In the genomic region with DNA sequence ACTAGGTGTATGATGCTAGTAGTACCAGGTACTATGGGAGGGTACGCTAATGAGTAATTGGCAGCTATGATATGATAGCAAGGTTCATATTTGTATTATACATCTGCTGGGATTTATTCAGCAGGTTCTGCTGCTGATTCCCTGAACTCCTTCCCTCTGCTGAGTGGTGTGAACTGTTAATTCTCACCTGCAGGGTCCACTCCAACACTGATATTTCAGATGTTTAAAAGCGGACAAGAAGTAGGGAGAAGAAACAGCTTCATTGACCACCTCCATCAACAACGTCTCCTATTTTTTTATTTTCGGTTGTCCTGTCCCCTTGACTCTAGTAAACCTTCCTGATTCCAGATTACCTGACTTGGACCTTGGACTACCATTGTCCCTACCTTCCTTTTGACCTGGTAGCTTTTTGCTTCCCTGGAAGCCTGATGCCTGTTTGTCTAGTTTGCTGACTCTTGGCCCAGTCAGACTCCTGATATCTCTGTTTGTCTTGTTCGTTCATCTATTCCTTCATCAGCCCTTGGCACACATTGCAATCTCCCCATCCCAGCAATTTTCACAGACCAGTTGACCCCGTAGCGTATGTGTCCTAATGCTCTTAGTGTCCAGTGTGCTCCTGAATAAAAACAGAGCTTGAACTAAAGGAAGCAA, we compare ENCODE assay signal across 17 cellular contexts. TPM values are rescaled to one million over a fixed set of nuclear protein-coding genes. Genes with fewer than 3 reads are reported as not detected.
A peak's percentile ranks its signal among the peaks of the same experiment; 100 is the strongest.
DNase-seq lines count a peak whose midpoint lies in the region; ATAC-seq, FAIRE-seq and TF ChIP-seq lines count a peak whose summit lies in the region.
"Had no signal": no experiment of that assay in that cellular context is flagged by ENCODE, and none has a peak within 500 bp of the region (broad histone marks: within the 10 kb centered on the region; RNA-seq: fewer than 3 reads in every experiment).

No MANE protein-coding gene starts in this region.

- no peaks in the 10 kb centered on the region for H3K36me3 ChIP-seq in body of pancreas (replicated peaks in 1 of 2; ENCODE audit: insufficient read depth in 1 of 2, low read depth in 2 of 2)
- no peaks in the 10 kb centered on the region for H3K36me3 ChIP-seq in right lobe of liver
- no peaks in the 10 kb centered on the region for H3K36me3 ChIP-seq in thyroid gland
- no peaks in the 10 kb centered on the region for H3K36me3 ChIP-seq in Peyer's patch
- H3K36me3 ChIP-seq: HAP-1, SJCRH30 had no signal

- peak; percentile 68 for FAIRE-seq in GM12892 (lab: Jason Lieb, UNC)

- H3K4me1 ChIP-seq in body of pancreas: peaks cover 7% of the 10 kb centered on the region
- peaks cover 0 to 4% (median 0%) of the 10 kb centered on the region in 4 donors for H3K4me1 ChIP-seq in right lobe of liver
- H3K4me1 ChIP-seq in thyroid gland: no peaks in the 10 kb centered on the region
- H3K4me1 ChIP-seq in Peyer's patch: no peaks in the 10 kb centered on the region
- H3K4me1 ChIP-seq: HAP-1, SJCRH30 had no signal

- intact Hi-C loops in body of pancreas (cut with DNase I) (no loop called here), right lobe of liver (cut with DNase I) (no loop called here), thyroid gland (cut with DNase I) (no loop called here)

- TF ChIP-seq CTCF in body of pancreas (IDR thresholded peaks at IDR 0.05): peak in 3 of 7 experiments; percentile 25 to 48 (median 26)
- TF ChIP-seq CTCF in right lobe of liver (IDR thresholded peaks at IDR 0.05): peak in 2 of 4 donors; percentile 18 to 26
- TF ChIP-seq CTCF in thyroid gland (IDR thresholded peaks at IDR 0.05): no peak
- peak in 3 of 6 experiments; percentile 15 to 41 (median 27) for TF ChIP-seq CTCF in Peyer's patch (IDR thresholded peaks at IDR 0.05)

- no peak overlapping the region for H3K4me3 ChIP-seq in body of pancreas
- H3K4me3 ChIP-seq in right lobe of liver: peak overlapping the region in 2 of 3 donors; percentile 14 to 18
- H3K4me3 ChIP-seq in thyroid gland (replicated peaks in 1 of 3): no peak overlapping the region
- H3K4me3 ChIP-seq in Peyer's patch: no peak overlapping the region
- H3K4me3 ChIP-seq: HAP-1, SJCRH30 had no signal

- ATAC-seq in body of pancreas (peak; percentile 55), right lobe of liver (peak; percentile 72 to 88 (median 79))

- TF ChIP-seq POLR2A in GM12892 (IDR thresholded peaks at IDR 0.05; ENCODE audit: low read depth, low read length): no peak
- no peak for TF ChIP-seq POLR2A in body of pancreas (IDR thresholded peaks at IDR 0.05)
- no peak for TF ChIP-seq POLR2A in right lobe of liver (IDR thresholded peaks at IDR 0.05)
- TF ChIP-seq POLR2A in thyroid gland (IDR thresholded peaks at IDR 0.05): no peak
- no peak for TF ChIP-seq POLR2A in Peyer's patch (IDR thresholded peaks at IDR 0.05)

- H3K9me3 ChIP-seq in body of pancreas (no peaks in the 10 kb centered on the region), right lobe of liver (no peaks in the 10 kb centered on the region), thyroid gland (no peaks in the 10 kb centered on the region), Peyer's patch (no peaks in the 10 kb centered on the region)
- H3K9me3 ChIP-seq: HAP-1, SJCRH30 had no signal

- H3K27ac ChIP-seq in body of pancreas: peak overlapping the region in 2 of 4 donors; percentile 30 to 54
- peak overlapping the region in 1 of 3 donors; percentile 11 for H3K27ac ChIP-seq in right lobe of liver
- H3K27ac ChIP-seq in thyroid gland: peak overlapping the region; percentile 17 to 41 (median 35)
- H3K27ac ChIP-seq in Peyer's patch: peak overlapping the region in 1 of 4 donors; percentile 40
- H3K27ac ChIP-seq: SJCRH30 had no signal

- no peak for DNase-seq in GM12892 (ENCODE audit: insufficient read length)
- DNase-seq in body of pancreas: no peak
- DNase-seq in right lobe of liver: peak in 1 of 3 donors; percentile 52
- no peak for DNase-seq in thyroid gland
- DNase-seq in SK-N-DZ (ENCODE audit: low spot score): no peak
- no peak for DNase-seq in Peyer's patch
- no peak for DNase-seq in NCI-H2196 treated with DMSO at 0.1 percent for 48 hours (lab: John Stamatoyannopoulos, UW; ENCODE audit: unreplicated experiment)
- no peak for DNase-seq in stimulated activated CD4-positive, alpha-beta T cell treated with anti-CD3 and anti-CD28 coated beads, Interleukin-2, amount 100 ng/mL, for 24 hours
- DNase-seq: ACHN, C1 segment of cervical spinal cord, GDM1, NCI-H1105, NCI-H1694, NCI-H2227 treated with DMSO at 0.1 percent for 48 hours, NCI-H774, SJCRH30 had no signal

- H3K27me3 ChIP-seq in body of pancreas (no peaks in the 10 kb centered on the region), right lobe of liver (peaks cover 0 to 5% of the 10 kb centered on the region in 2 donors), thyroid gland (no peaks in the 10 kb centered on the region), Peyer's patch (no peaks in the 10 kb centered on the region)
- H3K27me3 ChIP-seq: SJCRH30 had no signal

- WGBS in body of pancreas, 2 donors: 21 to 34% methylated on average over 7 of the region's 7 CpGs
- 28% methylated on average over 7 of the region's 7 CpGs for WGBS in right lobe of liver (ENCODE audit: insufficient coverage, low coverage, low lambda C conversion rate, missing lambda C conversion rate)
- 79 to 83% methylated on average over 7 of the region's 7 CpGs for WGBS in thyroid gland, 2 donors

RNA-seq across cellular contexts. Expression of gene RNF128, which starts 34.0 kb away (rescaled TPM):
- not detected for polyA plus RNA-seq in GM12892 (2012; ENCODE audit: missing spikeins)
- total RNA-seq in body of pancreas (10 to 100 TPM; 18.9 to 20.4 TPM), right lobe of liver (10 to 100 TPM; 39.4 to 48.7 (median 45.4) TPM), thyroid gland (10 to 100 TPM; 46.5 to 68.6 (median 63.5) TPM), Peyer's patch (10 to 100 TPM in 3 of 4 donors, 1 to 10 TPM in 1; 1.7 to 81.1 (median 53.3) TPM)
- not detected in 2 replicates for polyA plus RNA-seq in SK-N-DZ (2014; cell fraction: cytosol; rRNA removed)
- not detected in 2 replicates for polyA plus RNA-seq in SK-N-DZ (2014; cell fraction: nucleus; rRNA removed)
- total RNA-seq: SJCRH30 had no signal

Comparison
In these comparisons a context has a peak if more than half of its experiments do, and no peak if none do; other contexts are left out.
1. H3K4me3 ChIP-seq: peak in right lobe of liver (2 of 3); none in body of pancreas (0 of 2), thyroid gland (0 of 3) and Peyer's patch (0 of 4).